29 cellular contexts compared by ENCODE assay signal in genomic region chr5:113364466-113364865, GRCh38.
"Had no signal": no experiment of that assay in that cellular context is flagged by ENCODE, and none has a peak within 500 bp of the region (broad histone marks: within the 10 kb centered on the region; RNA-seq: fewer than 3 reads in every experiment).

No MANE protein-coding gene starts in this region.

- DNase-seq: activated effector memory CD4-positive, alpha-beta T cell treated with anti-CD3 and anti-CD28 coated beads, Interleukin-2, amount 50 U/mL, for 16 hours; activated effector memory CD4-positive, alpha-beta T cell treated with Interleukin-2 at 50 U/mL for 16 hours; activated gamma-delta T cell; activated gamma-delta T cell treated with Interleukin-2 at 50 U/mL for 16 hours; activated naive CD4-positive, alpha-beta T cell; activated naive CD4-positive, alpha-beta T cell treated with anti-CD3 and anti-CD28 coated beads for 36 hours; activated naive CD4-positive, alpha-beta T cell treated with anti-CD3 and anti-CD28 coated beads, Interleukin-2, amount 10 ng/mL, durations not matched to agents 7 days and 5 days; activated naive CD4-positive, alpha-beta T cell treated with anti-CD3 and anti-CD28 coated beads, Interleukin-2, amount 50 U/mL, for 16 hours; activated naive CD4-positive, alpha-beta T cell treated with Interleukin-2 at 50 U/mL for 16 hours; activated naive CD8-positive, alpha-beta T cell treated with anti-CD3 and anti-CD28 coated beads for 36 hours; activated naive CD8-positive, alpha-beta T cell treated with anti-CD3 and anti-CD28 coated beads, Interleukin-2, amount 10 ng/mL, durations not matched to agents 7 days and 5 days; activated naive CD8-positive, alpha-beta T cell treated with anti-CD3 and anti-CD28 coated beads, Interleukin-2, amount 50 U/mL, for 24 hours; activated T-cell treated with anti-CD3 and anti-CD28 coated beads, Interleukin-2, amount 50 U/mL, for 24 hours; activated T-cell treated with anti-CD3 and anti-CD28 coated beads, Interleukin-2, amount 50 U/mL, for 4 hours; activated T-cell treated with anti-CD3 and anti-CD28 coated beads, Interleukin-2, amount 50 U/mL, for 48 hours; activated T-cell treated with anti-CD3 and anti-CD28 coated beads, Interleukin-2, amount 50 U/mL, for 72 hours; adrenal gland; amniotic stem cell; amygdala; anterior cingulate cortex; aorta; body of pancreas; brain microvascular endothelial cell; caudate nucleus; central memory CD4-positive, alpha-beta T cell; cerebellar nuclear complex had no signal

- H3K4me3 ChIP-seq: adrenal gland, ascending aorta, body of pancreas, breast epithelium, cardiac muscle cell had no signal

- H3K36me3 ChIP-seq: adrenal gland, ascending aorta, brain microvascular endothelial cell, breast epithelium, cardiac muscle cell had no signal

- H3K4me1 ChIP-seq: ascending aorta, breast epithelium had no signal

- H3K27me3 ChIP-seq: adrenal gland, ascending aorta, brain microvascular endothelial cell, breast epithelium, cardiac muscle cell had no signal

- H3K27ac ChIP-seq: adrenal gland, ascending aorta, body of pancreas, brain microvascular endothelial cell, breast epithelium, cardiac muscle cell had no signal
